8 cellular contexts compared by ENCODE assay signal in the genomic region with DNA sequence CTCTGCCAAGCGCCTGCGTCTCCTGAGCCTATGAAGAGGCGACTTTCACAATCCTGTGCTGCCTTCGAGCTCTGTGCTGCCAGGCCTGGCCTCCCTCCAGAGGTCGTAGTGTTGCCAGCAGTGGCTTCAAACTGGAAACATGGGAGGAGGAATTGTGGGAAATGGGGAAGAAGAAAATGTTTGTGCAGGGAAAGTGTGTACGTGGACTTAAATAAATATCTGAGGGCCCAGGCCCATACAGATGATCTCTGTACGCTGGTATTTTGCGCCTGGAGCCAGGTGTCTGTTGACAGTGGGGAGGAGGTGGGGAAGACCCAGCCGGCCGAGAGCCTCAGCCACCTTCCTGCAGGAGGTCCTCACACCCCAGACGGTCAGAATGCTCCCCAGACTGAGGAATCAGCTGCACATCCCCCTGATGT. TPM values are rescaled to one million over a fixed set of nuclear protein-coding genes. Genes with fewer than 3 reads are reported as not detected.
DNase-seq lines count a peak whose midpoint lies in the region; ATAC-seq and TF ChIP-seq lines count a peak whose summit lies in the region.

No MANE protein-coding gene starts in this region.

- H3K4me3 ChIP-seq in right cardiac atrium (ENCODE audit: low read length): peak overlapping the region; percentile 52
- H3K4me3 ChIP-seq in retinal pigment epithelial cell (ENCODE audit: low read length): no peak overlapping the region

- intact Hi-C loops in right cardiac atrium (cut with DNase I): no loop called here

- H3K27me3 ChIP-seq in right cardiac atrium (ENCODE audit: control insufficient read depth, insufficient read depth): no peaks in the 10 kb centered on the region

- TF ChIP-seq CTCF in retinal pigment epithelial cell (conservative IDR thresholded peaks at IDR 0.05; ENCODE audit: low read depth, low read length): peak; percentile 20

- no peaks in the 10 kb centered on the region for H3K9me3 ChIP-seq in right cardiac atrium (ENCODE audit: control insufficient read depth, low read length)

- H3K27ac ChIP-seq in adipose tissue (ENCODE audit: low read depth, low read length) (peak overlapping the region; percentile 59), right cardiac atrium (ENCODE audit: low read length) (peak overlapping the region; percentile 99)

- peaks cover 46% of the 10 kb centered on the region for H3K4me1 ChIP-seq in right cardiac atrium (ENCODE audit: control insufficient read depth, insufficient read depth, low read length)

- DNase-seq in M059J (ENCODE audit: low read depth) (peak; percentile 75), right cardiac atrium (peak; percentile 96 to 98 (median 97)), retinal pigment epithelial cell (ENCODE audit: low read depth) (no peak), NCI-H128 (lab: John Stamatoyannopoulos, UW; ENCODE audit: unreplicated experiment) (no peak), KG1 (lab: John Stamatoyannopoulos, UW) (no peak), glomerular visceral epithelial cell (ENCODE audit: extremely low spot score) (no peak)

- ATAC-seq in right cardiac atrium: peak; percentile 92 to 93
- no peak for ATAC-seq in HG03097 (IDR thresholded peaks at IDR 0.05; ENCODE audit: low FRiP score, unreplicated experiment)

- 18 to 44% (median 42%) methylated on average over 11 of the region's 11 CpGs for WGBS in adipose tissue, 3 donors
- WGBS in right cardiac atrium: 18% methylated on average over 11 of the region's 11 CpGs

RNA-seq across cellular contexts. Expression of a gene that starts 44.6 kb away (rescaled TPM):
- 92.8 and 96.4 TPM in 2 replicates for total RNA-seq in M059J (2014; rRNA removed; shearing (Covaris generic))
- polyA plus RNA-seq in adipose tissue (10 to 100 TPM in 2 of 3 donors, 1 to 10 TPM in 1; 9.4 to 23.3 (median 18.2) TPM), right cardiac atrium (14.6 TPM)
- 10 to 100 TPM; 68.6 to 76.9 (median 73.6) TPM for total RNA-seq in right cardiac atrium

Comparison
In these comparisons a context has a peak if more than half of its experiments do, and no peak if none do; other contexts are left out.
1. DNase-seq: peak in M059J (single experiment) and right cardiac atrium (3 of 3); none in retinal pigment epithelial cell (single experiment), NCI-H128 (single experiment), KG1 (single experiment) and glomerular visceral epithelial cell (single experiment).